In genomic region chr1:157429841-157430240, GRCh38 we compare ENCODE assay signal across 1 cellular context.
TF ChIP-seq lines count a peak whose summit lies in the region.

No MANE protein-coding gene starts in this region.

TF ChIP-seq in H1, 55 proteins besides CTCF, POLR2A, EP300 and RAD21:
- no peak for TF ChIP-seq TAF1 (IDR thresholded peaks at IDR 0.05; ENCODE audit: low read depth, low read length)
- no peak for TF ChIP-seq TEAD4 (IDR thresholded peaks at IDR 0.05; ENCODE audit: low read depth, low read length)
- no peak for TF ChIP-seq E2F6 (IDR thresholded peaks at IDR 0.05)
- no peak for TF ChIP-seq HDAC6 (IDR thresholded peaks at IDR 0.05; ENCODE audit: low read depth, low read length)
- TF ChIP-seq POLR2AphosphoS5 (IDR thresholded peaks at IDR 0.05; ENCODE audit: low read depth, low read length) = no peak
- TF ChIP-seq SP1 (IDR thresholded peaks at IDR 0.05; ENCODE audit: low read depth, low read length) = no peak
- TF ChIP-seq KDM5A (IDR thresholded peaks at IDR 0.05; ENCODE audit: low read length) = no peak
- TF ChIP-seq ASH2L (IDR thresholded peaks at IDR 0.05; ENCODE audit: low read length) = no peak
- TF ChIP-seq RBBP5 (IDR thresholded peaks at IDR 0.05; ENCODE audit: borderline replicate concordance, low read depth, low read length) = no peak
- TF ChIP-seq BRCA1 (IDR thresholded peaks at IDR 0.05; ENCODE audit: low read depth, low read length) = no peak
